In the genomic region with DNA sequence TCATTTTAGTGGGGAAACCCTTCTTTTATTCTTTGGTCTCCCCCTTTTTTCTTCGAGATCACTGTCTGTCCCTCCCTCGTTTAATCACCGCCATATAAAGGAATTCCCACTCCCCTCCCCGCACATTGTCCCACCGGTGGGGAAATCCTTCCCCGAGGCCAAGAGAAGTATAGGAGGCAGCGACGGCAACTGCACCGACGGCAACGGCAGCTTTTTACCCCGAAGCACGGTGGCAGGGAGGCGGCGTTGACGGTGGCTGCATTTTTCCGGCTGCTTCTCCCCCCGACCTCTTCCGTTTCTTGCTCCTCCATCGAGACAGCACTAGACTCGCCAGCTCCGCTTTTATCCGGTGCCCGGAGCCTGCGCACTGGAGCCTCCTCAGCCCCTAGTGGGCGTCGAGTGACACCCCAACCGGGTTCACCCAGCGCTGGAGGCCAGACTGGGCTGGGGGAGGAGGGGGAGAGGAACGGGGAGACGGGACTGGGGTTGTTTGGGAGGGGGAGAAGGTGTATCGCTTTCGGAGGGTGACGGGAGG, we compare ENCODE assay signal across 1 cellular context.
TF ChIP-seq lines count a peak whose summit lies in the region.

No MANE protein-coding gene starts in this region.

TF ChIP-seq in K562, 482 proteins besides CTCF, POLR2A, EP300 and RAD21 (continued from another document and continues in another):
- TF ChIP-seq, protein P1, sequence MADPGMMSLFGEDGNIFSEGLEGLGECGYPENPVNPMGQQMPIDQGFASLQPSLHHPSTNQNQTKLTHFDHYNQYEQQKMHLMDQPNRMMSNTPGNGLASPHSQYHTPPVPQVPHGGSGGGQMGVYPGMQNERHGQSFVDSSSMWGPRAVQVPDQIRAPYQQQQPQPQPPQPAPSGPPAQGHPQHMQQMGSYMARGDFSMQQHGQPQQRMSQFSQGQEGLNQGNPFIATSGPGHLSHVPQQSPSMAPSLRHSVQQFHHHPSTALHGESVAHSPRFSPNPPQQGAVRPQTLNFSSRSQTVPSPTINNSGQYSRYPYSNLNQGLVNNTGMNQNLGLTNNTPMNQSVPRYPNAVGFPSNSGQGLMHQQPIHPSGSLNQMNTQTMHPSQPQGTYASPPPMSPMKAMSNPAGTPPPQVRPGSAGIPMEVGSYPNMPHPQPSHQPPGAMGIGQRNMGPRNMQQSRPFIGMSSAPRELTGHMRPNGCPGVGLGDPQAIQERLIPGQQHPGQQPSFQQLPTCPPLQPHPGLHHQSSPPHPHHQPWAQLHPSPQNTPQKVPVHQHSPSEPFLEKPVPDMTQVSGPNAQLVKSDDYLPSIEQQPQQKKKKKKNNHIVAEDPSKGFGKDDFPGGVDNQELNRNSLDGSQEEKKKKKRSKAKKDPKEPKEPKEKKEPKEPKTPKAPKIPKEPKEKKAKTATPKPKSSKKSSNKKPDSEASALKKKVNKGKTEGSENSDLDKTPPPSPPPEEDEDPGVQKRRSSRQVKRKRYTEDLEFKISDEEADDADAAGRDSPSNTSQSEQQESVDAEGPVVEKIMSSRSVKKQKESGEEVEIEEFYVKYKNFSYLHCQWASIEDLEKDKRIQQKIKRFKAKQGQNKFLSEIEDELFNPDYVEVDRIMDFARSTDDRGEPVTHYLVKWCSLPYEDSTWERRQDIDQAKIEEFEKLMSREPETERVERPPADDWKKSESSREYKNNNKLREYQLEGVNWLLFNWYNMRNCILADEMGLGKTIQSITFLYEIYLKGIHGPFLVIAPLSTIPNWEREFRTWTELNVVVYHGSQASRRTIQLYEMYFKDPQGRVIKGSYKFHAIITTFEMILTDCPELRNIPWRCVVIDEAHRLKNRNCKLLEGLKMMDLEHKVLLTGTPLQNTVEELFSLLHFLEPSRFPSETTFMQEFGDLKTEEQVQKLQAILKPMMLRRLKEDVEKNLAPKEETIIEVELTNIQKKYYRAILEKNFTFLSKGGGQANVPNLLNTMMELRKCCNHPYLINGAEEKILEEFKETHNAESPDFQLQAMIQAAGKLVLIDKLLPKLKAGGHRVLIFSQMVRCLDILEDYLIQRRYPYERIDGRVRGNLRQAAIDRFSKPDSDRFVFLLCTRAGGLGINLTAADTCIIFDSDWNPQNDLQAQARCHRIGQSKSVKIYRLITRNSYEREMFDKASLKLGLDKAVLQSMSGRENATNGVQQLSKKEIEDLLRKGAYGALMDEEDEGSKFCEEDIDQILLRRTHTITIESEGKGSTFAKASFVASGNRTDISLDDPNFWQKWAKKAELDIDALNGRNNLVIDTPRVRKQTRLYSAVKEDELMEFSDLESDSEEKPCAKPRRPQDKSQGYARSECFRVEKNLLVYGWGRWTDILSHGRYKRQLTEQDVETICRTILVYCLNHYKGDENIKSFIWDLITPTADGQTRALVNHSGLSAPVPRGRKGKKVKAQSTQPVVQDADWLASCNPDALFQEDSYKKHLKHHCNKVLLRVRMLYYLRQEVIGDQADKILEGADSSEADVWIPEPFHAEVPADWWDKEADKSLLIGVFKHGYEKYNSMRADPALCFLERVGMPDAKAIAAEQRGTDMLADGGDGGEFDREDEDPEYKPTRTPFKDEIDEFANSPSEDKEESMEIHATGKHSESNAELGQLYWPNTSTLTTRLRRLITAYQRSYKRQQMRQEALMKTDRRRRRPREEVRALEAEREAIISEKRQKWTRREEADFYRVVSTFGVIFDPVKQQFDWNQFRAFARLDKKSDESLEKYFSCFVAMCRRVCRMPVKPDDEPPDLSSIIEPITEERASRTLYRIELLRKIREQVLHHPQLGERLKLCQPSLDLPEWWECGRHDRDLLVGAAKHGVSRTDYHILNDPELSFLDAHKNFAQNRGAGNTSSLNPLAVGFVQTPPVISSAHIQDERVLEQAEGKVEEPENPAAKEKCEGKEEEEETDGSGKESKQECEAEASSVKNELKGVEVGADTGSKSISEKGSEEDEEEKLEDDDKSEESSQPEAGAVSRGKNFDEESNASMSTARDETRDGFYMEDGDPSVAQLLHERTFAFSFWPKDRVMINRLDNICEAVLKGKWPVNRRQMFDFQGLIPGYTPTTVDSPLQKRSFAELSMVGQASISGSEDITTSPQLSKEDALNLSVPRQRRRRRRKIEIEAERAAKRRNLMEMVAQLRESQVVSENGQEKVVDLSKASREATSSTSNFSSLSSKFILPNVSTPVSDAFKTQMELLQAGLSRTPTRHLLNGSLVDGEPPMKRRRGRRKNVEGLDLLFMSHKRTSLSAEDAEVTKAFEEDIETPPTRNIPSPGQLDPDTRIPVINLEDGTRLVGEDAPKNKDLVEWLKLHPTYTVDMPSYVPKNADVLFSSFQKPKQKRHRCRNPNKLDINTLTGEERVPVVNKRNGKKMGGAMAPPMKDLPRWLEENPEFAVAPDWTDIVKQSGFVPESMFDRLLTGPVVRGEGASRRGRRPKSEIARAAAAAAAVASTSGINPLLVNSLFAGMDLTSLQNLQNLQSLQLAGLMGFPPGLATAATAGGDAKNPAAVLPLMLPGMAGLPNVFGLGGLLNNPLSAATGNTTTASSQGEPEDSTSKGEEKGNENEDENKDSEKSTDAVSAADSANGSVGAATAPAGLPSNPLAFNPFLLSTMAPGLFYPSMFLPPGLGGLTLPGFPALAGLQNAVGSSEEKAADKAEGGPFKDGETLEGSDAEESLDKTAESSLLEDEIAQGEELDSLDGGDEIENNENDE (IDR thresholded peaks at IDR 0.05; ENCODE audit: low read depth, low read length) = peak; percentile 65
- no peak for TF ChIP-seq NFIX (CRISPR knock-in tag; IDR thresholded peaks at IDR 0.05; ENCODE audit: low read depth)
- TF ChIP-seq SIRT6 (IDR thresholded peaks at IDR 0.05; ENCODE audit: low read depth, low read length) = no peak
- no peak for TF ChIP-seq ZNF785 (CRISPR knock-in tag; IDR thresholded peaks at IDR 0.05)
- no peak for TF ChIP-seq SIX5 (IDR thresholded peaks at IDR 0.05; ENCODE audit: borderline replicate concordance in 1 of 2, insufficient read depth in 1 of 2, low read depth in 1 of 2, low read length in 2 of 2)
- TF ChIP-seq, protein P2, sequence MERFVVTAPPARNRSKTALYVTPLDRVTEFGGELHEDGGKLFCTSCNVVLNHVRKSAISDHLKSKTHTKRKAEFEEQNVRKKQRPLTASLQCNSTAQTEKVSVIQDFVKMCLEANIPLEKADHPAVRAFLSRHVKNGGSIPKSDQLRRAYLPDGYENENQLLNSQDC (CRISPR knock-in tag; IDR thresholded peaks at IDR 0.05) = peak; percentile 89; the same call in 1 of the 2 replicates
- TF ChIP-seq, protein P3, sequence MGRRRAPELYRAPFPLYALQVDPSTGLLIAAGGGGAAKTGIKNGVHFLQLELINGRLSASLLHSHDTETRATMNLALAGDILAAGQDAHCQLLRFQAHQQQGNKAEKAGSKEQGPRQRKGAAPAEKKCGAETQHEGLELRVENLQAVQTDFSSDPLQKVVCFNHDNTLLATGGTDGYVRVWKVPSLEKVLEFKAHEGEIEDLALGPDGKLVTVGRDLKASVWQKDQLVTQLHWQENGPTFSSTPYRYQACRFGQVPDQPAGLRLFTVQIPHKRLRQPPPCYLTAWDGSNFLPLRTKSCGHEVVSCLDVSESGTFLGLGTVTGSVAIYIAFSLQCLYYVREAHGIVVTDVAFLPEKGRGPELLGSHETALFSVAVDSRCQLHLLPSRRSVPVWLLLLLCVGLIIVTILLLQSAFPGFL (CRISPR knock-in tag; IDR thresholded peaks at IDR 0.05) = peak; percentile 16; the same call in 1 of the 2 replicates
- no peak for TF ChIP-seq MCM5 (IDR thresholded peaks at IDR 0.05; ENCODE audit: low read depth)
- TF ChIP-seq, protein P4, sequence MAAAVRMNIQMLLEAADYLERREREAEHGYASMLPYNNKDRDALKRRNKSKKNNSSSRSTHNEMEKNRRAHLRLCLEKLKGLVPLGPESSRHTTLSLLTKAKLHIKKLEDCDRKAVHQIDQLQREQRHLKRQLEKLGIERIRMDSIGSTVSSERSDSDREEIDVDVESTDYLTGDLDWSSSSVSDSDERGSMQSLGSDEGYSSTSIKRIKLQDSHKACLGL (CRISPR knock-in tag; IDR thresholded peaks at IDR 0.05; ENCODE audit: borderline replicate concordance, poor library complexity, severe bottlenecking) = no peak
- TF ChIP-seq, protein P5, sequence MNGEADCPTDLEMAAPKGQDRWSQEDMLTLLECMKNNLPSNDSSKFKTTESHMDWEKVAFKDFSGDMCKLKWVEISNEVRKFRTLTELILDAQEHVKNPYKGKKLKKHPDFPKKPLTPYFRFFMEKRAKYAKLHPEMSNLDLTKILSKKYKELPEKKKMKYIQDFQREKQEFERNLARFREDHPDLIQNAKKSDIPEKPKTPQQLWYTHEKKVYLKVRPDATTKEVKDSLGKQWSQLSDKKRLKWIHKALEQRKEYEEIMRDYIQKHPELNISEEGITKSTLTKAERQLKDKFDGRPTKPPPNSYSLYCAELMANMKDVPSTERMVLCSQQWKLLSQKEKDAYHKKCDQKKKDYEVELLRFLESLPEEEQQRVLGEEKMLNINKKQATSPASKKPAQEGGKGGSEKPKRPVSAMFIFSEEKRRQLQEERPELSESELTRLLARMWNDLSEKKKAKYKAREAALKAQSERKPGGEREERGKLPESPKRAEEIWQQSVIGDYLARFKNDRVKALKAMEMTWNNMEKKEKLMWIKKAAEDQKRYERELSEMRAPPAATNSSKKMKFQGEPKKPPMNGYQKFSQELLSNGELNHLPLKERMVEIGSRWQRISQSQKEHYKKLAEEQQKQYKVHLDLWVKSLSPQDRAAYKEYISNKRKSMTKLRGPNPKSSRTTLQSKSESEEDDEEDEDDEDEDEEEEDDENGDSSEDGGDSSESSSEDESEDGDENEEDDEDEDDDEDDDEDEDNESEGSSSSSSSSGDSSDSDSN (IDR thresholded peaks at IDR 0.05; ENCODE audit: borderline replicate concordance in 1 of 2, low read depth in 2 of 2, low read length in 2 of 2) = no peak
- peak; percentile 58 for TF ChIP-seq RBM22 (IDR thresholded peaks at IDR 0.05; ENCODE audit: low read depth, low read length, poor library complexity, severe bottlenecking)
- no peak for TF ChIP-seq SAFB2 (IDR thresholded peaks at IDR 0.05; ENCODE audit: borderline replicate concordance, low read depth, low read length, severe bottlenecking)
- no peak for TF ChIP-seq CHD2 (IDR thresholded peaks at IDR 0.05; ENCODE audit: low read depth, low read length)
- TF ChIP-seq, protein P6, sequence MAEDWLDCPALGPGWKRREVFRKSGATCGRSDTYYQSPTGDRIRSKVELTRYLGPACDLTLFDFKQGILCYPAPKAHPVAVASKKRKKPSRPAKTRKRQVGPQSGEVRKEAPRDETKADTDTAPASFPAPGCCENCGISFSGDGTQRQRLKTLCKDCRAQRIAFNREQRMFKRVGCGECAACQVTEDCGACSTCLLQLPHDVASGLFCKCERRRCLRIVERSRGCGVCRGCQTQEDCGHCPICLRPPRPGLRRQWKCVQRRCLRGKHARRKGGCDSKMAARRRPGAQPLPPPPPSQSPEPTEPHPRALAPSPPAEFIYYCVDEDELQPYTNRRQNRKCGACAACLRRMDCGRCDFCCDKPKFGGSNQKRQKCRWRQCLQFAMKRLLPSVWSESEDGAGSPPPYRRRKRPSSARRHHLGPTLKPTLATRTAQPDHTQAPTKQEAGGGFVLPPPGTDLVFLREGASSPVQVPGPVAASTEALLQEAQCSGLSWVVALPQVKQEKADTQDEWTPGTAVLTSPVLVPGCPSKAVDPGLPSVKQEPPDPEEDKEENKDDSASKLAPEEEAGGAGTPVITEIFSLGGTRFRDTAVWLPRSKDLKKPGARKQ (CRISPR knock-in tag; IDR thresholded peaks at IDR 0.05) = no peak
- TF ChIP-seq, protein P7, sequence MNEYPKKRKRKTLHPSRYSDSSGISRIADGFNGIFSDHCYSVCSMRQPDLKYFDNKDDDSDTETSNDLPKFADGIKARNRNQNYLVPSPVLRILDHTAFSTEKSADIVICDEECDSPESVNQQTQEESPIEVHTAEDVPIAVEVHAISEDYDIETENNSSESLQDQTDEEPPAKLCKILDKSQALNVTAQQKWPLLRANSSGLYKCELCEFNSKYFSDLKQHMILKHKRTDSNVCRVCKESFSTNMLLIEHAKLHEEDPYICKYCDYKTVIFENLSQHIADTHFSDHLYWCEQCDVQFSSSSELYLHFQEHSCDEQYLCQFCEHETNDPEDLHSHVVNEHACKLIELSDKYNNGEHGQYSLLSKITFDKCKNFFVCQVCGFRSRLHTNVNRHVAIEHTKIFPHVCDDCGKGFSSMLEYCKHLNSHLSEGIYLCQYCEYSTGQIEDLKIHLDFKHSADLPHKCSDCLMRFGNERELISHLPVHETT (CRISPR knock-in tag; conservative IDR thresholded peaks at IDR 0.05 in 1 of 2, IDR thresholded peaks at IDR 0.05 in 1 of 2) = no peak
- TF ChIP-seq, protein P8, sequence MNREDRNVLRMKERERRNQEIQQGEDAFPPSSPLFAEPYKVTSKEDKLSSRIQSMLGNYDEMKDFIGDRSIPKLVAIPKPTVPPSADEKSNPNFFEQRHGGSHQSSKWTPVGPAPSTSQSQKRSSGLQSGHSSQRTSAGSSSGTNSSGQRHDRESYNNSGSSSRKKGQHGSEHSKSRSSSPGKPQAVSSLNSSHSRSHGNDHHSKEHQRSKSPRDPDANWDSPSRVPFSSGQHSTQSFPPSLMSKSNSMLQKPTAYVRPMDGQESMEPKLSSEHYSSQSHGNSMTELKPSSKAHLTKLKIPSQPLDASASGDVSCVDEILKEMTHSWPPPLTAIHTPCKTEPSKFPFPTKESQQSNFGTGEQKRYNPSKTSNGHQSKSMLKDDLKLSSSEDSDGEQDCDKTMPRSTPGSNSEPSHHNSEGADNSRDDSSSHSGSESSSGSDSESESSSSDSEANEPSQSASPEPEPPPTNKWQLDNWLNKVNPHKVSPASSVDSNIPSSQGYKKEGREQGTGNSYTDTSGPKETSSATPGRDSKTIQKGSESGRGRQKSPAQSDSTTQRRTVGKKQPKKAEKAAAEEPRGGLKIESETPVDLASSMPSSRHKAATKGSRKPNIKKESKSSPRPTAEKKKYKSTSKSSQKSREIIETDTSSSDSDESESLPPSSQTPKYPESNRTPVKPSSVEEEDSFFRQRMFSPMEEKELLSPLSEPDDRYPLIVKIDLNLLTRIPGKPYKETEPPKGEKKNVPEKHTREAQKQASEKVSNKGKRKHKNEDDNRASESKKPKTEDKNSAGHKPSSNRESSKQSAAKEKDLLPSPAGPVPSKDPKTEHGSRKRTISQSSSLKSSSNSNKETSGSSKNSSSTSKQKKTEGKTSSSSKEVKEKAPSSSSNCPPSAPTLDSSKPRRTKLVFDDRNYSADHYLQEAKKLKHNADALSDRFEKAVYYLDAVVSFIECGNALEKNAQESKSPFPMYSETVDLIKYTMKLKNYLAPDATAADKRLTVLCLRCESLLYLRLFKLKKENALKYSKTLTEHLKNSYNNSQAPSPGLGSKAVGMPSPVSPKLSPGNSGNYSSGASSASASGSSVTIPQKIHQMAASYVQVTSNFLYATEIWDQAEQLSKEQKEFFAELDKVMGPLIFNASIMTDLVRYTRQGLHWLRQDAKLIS (CRISPR knock-in tag; IDR thresholded peaks at IDR 0.05) = peak; percentile 84; the same call in 1 of the 2 replicates
- no peak; the same call in none of the 2 replicates for TF ChIP-seq ZFX (CRISPR knock-in tag; IDR thresholded peaks at IDR 0.05)
- TF ChIP-seq PCBP2 (IDR thresholded peaks at IDR 0.05; ENCODE audit: low read depth, low read length, poor library complexity, severe bottlenecking) = peak; percentile 14
- no peak for TF ChIP-seq ATF1 (CRISPR knock-in tag; IDR thresholded peaks at IDR 0.05)
- TF ChIP-seq ATF1 (tag; IDR thresholded peaks at IDR 0.05) = no peak
- TF ChIP-seq POLR3G (IDR thresholded peaks at IDR 0.05; ENCODE audit: extremely low read depth, insufficient read length, insufficient replicate concordance) = no peak
- TF ChIP-seq TSC22D4 (tag; IDR thresholded peaks at IDR 0.05) = no peak
- TF ChIP-seq, protein P9, sequence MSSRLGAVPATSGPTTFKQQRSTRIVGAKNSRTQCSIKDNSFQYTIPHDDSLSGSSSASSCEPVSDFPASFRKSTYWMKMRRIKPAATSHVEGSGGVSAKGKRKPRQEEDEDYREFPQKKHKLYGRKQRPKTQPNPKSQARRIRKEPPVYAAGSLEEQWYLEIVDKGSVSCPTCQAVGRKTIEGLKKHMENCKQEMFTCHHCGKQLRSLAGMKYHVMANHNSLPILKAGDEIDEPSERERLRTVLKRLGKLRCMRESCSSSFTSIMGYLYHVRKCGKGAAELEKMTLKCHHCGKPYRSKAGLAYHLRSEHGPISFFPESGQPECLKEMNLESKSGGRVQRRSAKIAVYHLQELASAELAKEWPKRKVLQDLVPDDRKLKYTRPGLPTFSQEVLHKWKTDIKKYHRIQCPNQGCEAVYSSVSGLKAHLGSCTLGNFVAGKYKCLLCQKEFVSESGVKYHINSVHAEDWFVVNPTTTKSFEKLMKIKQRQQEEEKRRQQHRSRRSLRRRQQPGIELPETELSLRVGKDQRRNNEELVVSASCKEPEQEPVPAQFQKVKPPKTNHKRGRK (tag; IDR thresholded peaks at IDR 0.05) = no peak
- no peak for TF ChIP-seq ADNP (tag; IDR thresholded peaks at IDR 0.05)
